ENCODE assay signal across 31 cellular contexts in the genomic region with DNA sequence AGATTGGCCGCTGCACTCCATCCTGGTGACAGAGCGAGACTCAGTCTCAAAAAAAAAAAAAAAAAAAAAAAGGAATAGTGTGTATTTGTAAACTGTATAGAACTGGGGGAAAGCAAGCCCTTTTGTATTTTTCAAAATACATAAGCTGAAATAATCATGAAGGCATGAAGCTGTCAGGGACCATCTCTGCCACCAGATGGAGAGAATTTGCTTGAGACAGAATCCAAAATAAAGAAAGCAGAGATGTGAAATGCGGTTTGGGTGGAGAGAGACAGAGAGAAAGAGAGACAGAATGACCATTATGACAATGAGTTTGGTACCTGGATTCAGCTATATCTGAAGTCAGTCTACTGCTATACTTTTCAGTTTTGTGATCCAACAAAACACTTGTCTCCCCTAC.
DNase-seq lines count a peak whose midpoint lies in the region; ATAC-seq, FAIRE-seq and TF ChIP-seq lines count a peak whose summit lies in the region.
"Had no signal": no experiment of that assay in that cellular context is flagged by ENCODE, and none has a peak within 500 bp of the region (broad histone marks: within the 10 kb centered on the region; RNA-seq: fewer than 3 reads in every experiment).

No MANE protein-coding gene starts in this region.

- H3K9me1 ChIP-seq in endothelial cell of umbilical vein (replicated peaks; ENCODE audit: control insufficient read depth, extremely low read depth, insufficient read depth, low read length): no peaks in the 10 kb centered on the region

- H3K4me3 Mint-ChIP-seq in MCF 10A (ENCODE audit: unreplicated experiment): no peak overlapping the region
- no peak overlapping the region for H3K4me3 Mint-ChIP-seq in CD4-positive, alpha-beta T cell
- H3K4me3 Mint-ChIP-seq: activated CD8-positive, alpha-beta T cell treated with anti-CD3 and anti-CD28 coated beads for 36 hours; B cell; T-helper 1 cell treated with Interleukin-12 subunit alpha and Interleukin-12 subunit beta and Interleukin-4 antibody, amounts not matched to agents 30 μg/mL and 1 μg/mL, for 36 hours had no signal

- no peak overlapping the region for H3K18ac ChIP-seq in neuronal stem cell (ENCODE audit: low read length)

- H2AFZ ChIP-seq in endothelial cell of umbilical vein (ENCODE audit: low read depth, low read length): peak overlapping the region; percentile 23
- H2AFZ ChIP-seq in neuronal stem cell (ENCODE audit: low read length): no peak overlapping the region

- no peak overlapping the region for H2BK120ac ChIP-seq in neuronal stem cell (ENCODE audit: low read depth, low read length)

- no TSS peak for BruUV-seq in MCF 10A (replicated peaks; lab: Mats Ljungman, UMichigan)
- no TSS peak for BruUV-seq in endothelial cell of umbilical vein (replicated peaks; lab: Mats Ljungman, UMichigan)

- H3K79me2 ChIP-seq in endothelial cell of umbilical vein (ENCODE audit: control insufficient read depth, insufficient read depth, low read length): no peaks in the 10 kb centered on the region

- H3K27ac Mint-ChIP-seq in MCF 10A (ENCODE audit: low read depth, unreplicated experiment): peak overlapping the region; percentile 86
- H3K27ac Mint-ChIP-seq in CD4-positive, alpha-beta T cell: no peak overlapping the region
- H3K27ac Mint-ChIP-seq: activated CD8-positive, alpha-beta T cell treated with anti-CD3 and anti-CD28 coated beads for 36 hours; activated naive CD4-positive, alpha-beta T cell treated with anti-CD3 and anti-CD28 coated beads, Interleukin-2, amount 50 U/mL, for 72 hours; activated T-helper 2 cell treated with anti-CD3 and anti-CD28 coated beads, Interferon-gamma antibody, Interleukin-2, Interleukin-4, amounts not matched to agents 10 μg/mL and 5 μg/mL and 100 μg/mL, durations not matched to agents 14 hours and 24 hours and 36 hours; B cell; T-helper 1 cell treated with Interleukin-12 subunit alpha and Interleukin-12 subunit beta and Interleukin-4 antibody, amounts not matched to agents 30 μg/mL and 1 μg/mL, for 36 hours had no signal

- WGBS in mesodermal cell (ENCODE audit: insufficient coverage in 2 of 2), 2 experiments: 86% methylated on average over 1 of the region's 3 CpGs; no CpG with 5 or more reads in 1 of the 2 experiments
- no CpG with 5 or more reads among the region's 3 CpGs for WGBS in neuronal stem cell (ENCODE audit: extremely low coverage in 2 of 2, insufficient read length in 2 of 2, insufficient replicate concordance in 1 of 2), 2 donors

- H3K4me3 ChIP-seq in breast epithelium (no peak overlapping the region), endothelial cell of umbilical vein (replicated peaks in 1 of 3; ENCODE audit: insufficient read depth in 1 of 3, low read depth in 1 of 3, low read length in 3 of 3) (no peak overlapping the region), mesodermal cell (ENCODE audit: extremely low read depth, insufficient read depth, low read length, poor library complexity, severe bottlenecking) (no peak overlapping the region), neuronal stem cell (ENCODE audit: low read length in 2 of 2) (no peak overlapping the region)
- H3K4me3 ChIP-seq: heart right ventricle, lung, psoas muscle, suprapubic skin, uterus had no signal

- H3K27me3 Mint-ChIP-seq in MCF 10A (ENCODE audit: insufficient read depth, unreplicated experiment): no peaks in the 10 kb centered on the region
- no peaks in the 10 kb centered on the region for H3K27me3 Mint-ChIP-seq in CD4-positive, alpha-beta T cell
- H3K27me3 Mint-ChIP-seq: B cell had no signal

- H3K9me3 Mint-ChIP-seq in MCF 10A (ENCODE audit: unreplicated experiment): no peaks in the 10 kb centered on the region
- H3K9me3 Mint-ChIP-seq in CD4-positive, alpha-beta T cell: no peaks in the 10 kb centered on the region
- H3K9me3 Mint-ChIP-seq: activated CD8-positive, alpha-beta T cell treated with anti-CD3 and anti-CD28 coated beads for 36 hours; activated naive CD4-positive, alpha-beta T cell treated with anti-CD3 and anti-CD28 coated beads, Interleukin-2, amount 50 U/mL, for 72 hours; activated T-helper 2 cell treated with anti-CD3 and anti-CD28 coated beads, Interferon-gamma antibody, Interleukin-2, Interleukin-4, amounts not matched to agents 10 μg/mL and 5 μg/mL and 100 μg/mL, durations not matched to agents 14 hours and 24 hours and 36 hours; T-helper 1 cell treated with Interleukin-12 subunit alpha and Interleukin-12 subunit beta and Interleukin-4 antibody, amounts not matched to agents 30 μg/mL and 1 μg/mL, for 36 hours had no signal

- H3K27ac ChIP-seq in breast epithelium (no peak overlapping the region), endothelial cell of umbilical vein (ENCODE audit: insufficient read depth, low read depth, low read length) (peak overlapping the region; percentile 9), mesodermal cell (ENCODE audit: low read depth, low read length, severe bottlenecking) (peak overlapping the region; percentile 8), neuronal stem cell (replicated peaks; ENCODE audit: low read length) (no peak overlapping the region)
- H3K27ac ChIP-seq in CD4-positive, alpha-beta T cell (ENCODE audit: low read depth, low read length): no peak overlapping the region
- H3K27ac ChIP-seq: heart right ventricle, KMS-11, psoas muscle, suprapubic skin, uterus had no signal

- H3K4me1 Mint-ChIP-seq in MCF 10A (ENCODE audit: insufficient read depth, unreplicated experiment): peaks cover 48% of the 10 kb centered on the region
- H3K4me1 Mint-ChIP-seq in CD4-positive, alpha-beta T cell (ENCODE audit: low read depth): no peaks in the 10 kb centered on the region
- H3K4me1 Mint-ChIP-seq: B cell had no signal

- no peak overlapping the region for H3K23ac ChIP-seq in neuronal stem cell (ENCODE audit: low read depth, low read length, poor library complexity)

- H4K20me1 ChIP-seq in endothelial cell of umbilical vein (replicated peaks; ENCODE audit: control insufficient read depth, extremely low read depth, insufficient read depth, low read length): no peaks in the 10 kb centered on the region

- H3K4ac ChIP-seq in neuronal stem cell (ENCODE audit: low read length): no peak overlapping the region

- CTCF ChIA-PET in MCF 10A (lab: Yijun Ruan, JAX): interaction anchor here (0.8 to 5.5 kb wide), 4 partner anchors 9 to 536 kb away, joined by 3 to 24 read pairs (median 10); no protein-coding TSS in a partner anchor
- CTCF ChIA-PET in endothelial cell of umbilical vein (lab: Charles Lee): interaction anchor here (0.6 to 2.6 kb wide), 10 partner anchors 9 to 535 kb away, joined by 3 to 13 read pairs (median 6); a partner anchor contains a TSS
- CTCF ChIA-PET in CD4-positive, alpha-beta T cell (lab: Charles Lee): no interaction called here

- no peak overlapping the region for H4K8ac ChIP-seq in neuronal stem cell (ENCODE audit: low read depth, low read length)

- peak; percentile 24 for FAIRE-seq in endothelial cell of umbilical vein (lab: Jason Lieb, UNC)

- no peaks in the 10 kb centered on the region for H3K36me3 Mint-ChIP-seq in MCF 10A (ENCODE audit: insufficient read depth, unreplicated experiment)
- H3K36me3 Mint-ChIP-seq in CD4-positive, alpha-beta T cell (ENCODE audit: low read depth): no peaks in the 10 kb centered on the region
- H3K36me3 Mint-ChIP-seq: activated naive CD4-positive, alpha-beta T cell treated with anti-CD3 and anti-CD28 coated beads, Interleukin-2, amount 50 U/mL, for 72 hours had no signal

- H3K9ac ChIP-seq in endothelial cell of umbilical vein (replicated peaks; ENCODE audit: extremely low read depth, insufficient read depth, low read length) (peak overlapping the region; percentile 8), neuronal stem cell (ENCODE audit: low read depth, low read length, poor library complexity) (no peak overlapping the region)
- H3K9ac ChIP-seq: KMS-11, SK-N-SH had no signal

- H3K36me3 ChIP-seq in breast epithelium (no peaks in the 10 kb centered on the region), endothelial cell of umbilical vein (ENCODE audit: control insufficient read depth in 2 of 2, extremely low read depth in 1 of 2, insufficient read depth in 2 of 2, low read length in 2 of 2) (no peaks in the 10 kb centered on the region), mesodermal cell (ENCODE audit: control insufficient read depth, insufficient read depth, low read length) (no peaks in the 10 kb centered on the region), neuronal stem cell (replicated peaks in 1 of 2; ENCODE audit: control insufficient read depth in 2 of 2, insufficient read depth in 2 of 2, low read length in 2 of 2) (no peaks in the 10 kb centered on the region)
- H3K36me3 ChIP-seq: heart right ventricle, suprapubic skin, uterus had no signal

- no peak overlapping the region for H2BK15ac ChIP-seq in neuronal stem cell (ENCODE audit: low read length)

- DNase-seq in MCF 10A (ENCODE audit: unreplicated experiment) (no peak), breast epithelium (ENCODE audit: low spot score in 2 of 2) (no peak), endothelial cell of umbilical vein (ENCODE audit: low read depth, low spot score) (peak; percentile 71), neuronal stem cell (ENCODE audit: low spot score) (no peak), AG08396 (ENCODE audit: low spot score) (no peak), NCI-H1092 (lab: John Stamatoyannopoulos, UW) (no peak)
- DNase-seq in CD4-positive, alpha-beta T cell: no peak
- DNase-seq: 8988T; activated CD8-positive, alpha-beta T cell treated with anti-CD3 and anti-CD28 coated beads for 36 hours; anterior cingulate cortex; central memory CD4-positive, alpha-beta T cell; DMS79; foreskin melanocyte; GF-D8; GOT3; heart right ventricle; NCI-H1436; NCI-H774; psoas muscle; SK-N-SH; stimulated activated CD4-positive, alpha-beta T cell treated with anti-CD3 and anti-CD28 coated beads, Interleukin-15, amount 100 ng/mL, for 24 hours; stimulated activated naive CD4-positive, alpha-beta T cell; uterus had no signal

- H3K27me3 ChIP-seq in breast epithelium (no peaks in the 10 kb centered on the region), endothelial cell of umbilical vein (ENCODE audit: control insufficient read depth in 2 of 2, insufficient read depth in 2 of 2, low read length in 2 of 2) (no peaks in the 10 kb centered on the region), neuronal stem cell (ENCODE audit: control insufficient read depth in 3 of 3, insufficient read depth in 3 of 3, low read depth in 1 of 3, low read length in 3 of 3) (no peaks in the 10 kb centered on the region)
- no peaks in the 10 kb centered on the region for H3K27me3 ChIP-seq in CD4-positive, alpha-beta T cell (ENCODE audit: control insufficient read depth, insufficient read depth, low read length)
- H3K27me3 ChIP-seq: suprapubic skin, uterus had no signal

- TF ChIP-seq CTCF in MCF 10A (IDR thresholded peaks at IDR 0.05; ENCODE audit: unreplicated experiment) (no peak), breast epithelium (IDR thresholded peaks at IDR 0.05) (no peak), endothelial cell of umbilical vein (IDR thresholded peaks at IDR 0.05; ENCODE audit: extremely low read depth in 1 of 2, insufficient read depth in 1 of 2, low read depth in 1 of 2, low read length in 2 of 2) (peak in 1 of 2 donors; percentile 21)
- TF ChIP-seq CTCF in CD4-positive, alpha-beta T cell (IDR thresholded peaks at IDR 0.05): no peak

- intact Hi-C loops in MCF 10A (cut with micrococcal nuclease) (loop anchor here (5.0 kb wide), 1 partner anchor 199 kb away; no protein-coding TSS in a partner anchor), breast epithelium (cut with DNase I; ENCODE audit: low total_unique reads) (no loop called here), endothelial cell of umbilical vein (cut with micrococcal nuclease) (loop anchor here (1.0 to 5.0 kb wide), 5 partner anchors 35 to 664 kb away; a partner anchor contains a TSS)
- intact Hi-C loops in CD4-positive, alpha-beta T cell (cut with DNase I, micrococcal nuclease): no loop called here

- no peak overlapping the region for H2BK5ac ChIP-seq in neuronal stem cell (ENCODE audit: low read length)

- no peak for ATAC-seq in CD4-positive, alpha-beta T cell (ENCODE audit: poor library complexity)
- ATAC-seq: activated CD8-positive, alpha-beta T cell treated with anti-CD3 and anti-CD28 coated beads for 36 hours; activated naive CD4-positive, alpha-beta T cell treated with anti-CD3 and anti-CD28 coated beads, Interleukin-2, amount 50 U/mL, for 72 hours; heart right ventricle; psoas muscle had no signal

- no peak overlapping the region for H4K91ac ChIP-seq in neuronal stem cell (ENCODE audit: low read depth, low read length, poor library complexity)

- H2AK5ac ChIP-seq in neuronal stem cell (ENCODE audit: low read depth, low read length): no peak overlapping the region

- H2BK12ac ChIP-seq in neuronal stem cell (ENCODE audit: low read length): no peak overlapping the region

- no peaks in the 10 kb centered on the region for H3K9me3 ChIP-seq in breast epithelium
- no peaks in the 10 kb centered on the region for H3K9me3 ChIP-seq in endothelial cell of umbilical vein (replicated peaks; ENCODE audit: control insufficient read depth, insufficient read depth, low read length)
- H3K9me3 ChIP-seq in mesodermal cell (ENCODE audit: control insufficient read depth, low read length): no peaks in the 10 kb centered on the region
- H3K9me3 ChIP-seq in CD4-positive, alpha-beta T cell (ENCODE audit: control insufficient read depth, low read length): no peaks in the 10 kb centered on the region
- H3K9me3 ChIP-seq in neuronal stem cell (replicated peaks in 1 of 2; ENCODE audit: control insufficient read depth in 2 of 2, insufficient read depth in 1 of 2, low read depth in 1 of 2, low read length in 2 of 2): no peaks in the 10 kb centered on the region
- H3K9me3 ChIP-seq: heart right ventricle, psoas muscle, SK-N-SH, suprapubic skin, uterus had no signal

- no peaks in the 10 kb centered on the region for H3K79me1 ChIP-seq in neuronal stem cell (ENCODE audit: low read depth, low read length)

- POLR2A ChIA-PET in MCF 10A (lab: Yijun Ruan, JAX): interaction anchor here (0.7 to 17.1 kb wide), 9 partner anchors 8 to 204 kb away, joined by 3 to 439 read pairs (median 35); a partner anchor contains a TSS
- POLR2A ChIA-PET in endothelial cell of umbilical vein (lab: Charles Lee): no interaction called here
- POLR2A ChIA-PET in CD4-positive, alpha-beta T cell (lab: Charles Lee): no interaction called here

- no peak for TF ChIP-seq POLR2A in breast epithelium (IDR thresholded peaks at IDR 0.05)
- no peak for TF ChIP-seq POLR2A in endothelial cell of umbilical vein (IDR thresholded peaks at IDR 0.05; ENCODE audit: low read depth, low read length)

- H3K4me1 ChIP-seq in breast epithelium (no peaks in the 10 kb centered on the region), endothelial cell of umbilical vein (ENCODE audit: control insufficient read depth, extremely low read depth, insufficient read depth, low read length) (peaks cover 61% of the 10 kb centered on the region), mesodermal cell (ENCODE audit: control insufficient read depth, insufficient read depth, low read length, poor library complexity, severe bottlenecking) (peaks cover 22% of the 10 kb centered on the region), neuronal stem cell (ENCODE audit: control insufficient read depth in 2 of 2, insufficient read depth in 1 of 2, low read depth in 1 of 2, low read length in 2 of 2) (peaks cover 1 to 12% of the 10 kb centered on the region in 2 donors)
- H3K4me1 ChIP-seq: heart right ventricle, psoas muscle, uterus had no signal

- no peak overlapping the region for H3K14ac ChIP-seq in neuronal stem cell (ENCODE audit: low read length)

- dilution Hi-C loops in endothelial cell of umbilical vein (cut with MboI; ENCODE audit: extremely low pct_ligation_motif_present, low sequenced_read_pairs): no loop called here

- peak overlapping the region; percentile 70 for H3K4me2 ChIP-seq in endothelial cell of umbilical vein (ENCODE audit: insufficient read depth, low read length)
- H3K4me2 ChIP-seq in neuronal stem cell (ENCODE audit: insufficient read depth, low read length, poor library complexity, severe bottlenecking): no peak overlapping the region
- H3K4me2 ChIP-seq: KMS-11, SK-N-SH had no signal

Comparison
In these comparisons a context has a peak if more than half of its experiments do, and no peak if none do; other contexts are left out.
1. intact Hi-C loops: an anchor here in MCF 10A (5.0 kb wide) and endothelial cell of umbilical vein (1.0 to 5.0 kb wide); none called in breast epithelium and CD4-positive, alpha-beta T cell.
2. H3K27ac ChIP-seq: peak in endothelial cell of umbilical vein (single experiment) and mesodermal cell (single experiment); none in breast epithelium (0 of 2), CD4-positive, alpha-beta T cell (single experiment) and neuronal stem cell (single experiment).